ENCODE assay signal across 25 cellular contexts in the genomic region with DNA sequence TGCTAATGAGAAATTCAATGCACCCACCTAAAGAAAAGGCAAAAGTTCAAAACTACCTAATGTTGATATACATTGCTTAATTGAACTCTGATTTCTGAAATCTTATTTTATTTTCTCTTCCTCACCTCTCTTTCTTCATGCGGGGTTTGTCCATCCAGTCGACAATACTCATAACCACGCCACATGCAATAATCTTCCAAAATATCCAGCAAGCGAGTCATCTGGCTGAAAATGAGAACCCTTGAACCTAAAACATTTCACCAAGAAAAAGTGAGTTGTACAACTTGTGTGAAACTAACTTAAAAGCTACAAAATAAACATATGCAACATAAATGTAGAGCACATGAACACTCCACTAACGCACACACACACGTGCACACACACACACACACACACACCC. TPM values are rescaled to one million over a fixed set of nuclear protein-coding genes. Genes with fewer than 3 reads are reported as not detected.
DNase-seq lines count a peak whose midpoint lies in the region; ATAC-seq and TF ChIP-seq lines count a peak whose summit lies in the region.
"Had no signal": no experiment of that assay in that cellular context is flagged by ENCODE, and none has a peak within 500 bp of the region (broad histone marks: within the 10 kb centered on the region; RNA-seq: fewer than 3 reads in every experiment).

No MANE protein-coding gene starts in this region.

- no peak overlapping the region for H3K27ac Mint-ChIP-seq in MCF 10A (ENCODE audit: low read depth, unreplicated experiment)
- H3K27ac Mint-ChIP-seq: dendritic cell treated with granulocyte-macrophage colony-stimulating factor and Interleukin-4, amounts not matched to agents 40 ng/mL and 50 ng/mL, for 4 days; WTC11 had no signal

- POLR2A ChIA-PET in MCF 10A (lab: Yijun Ruan, JAX): no interaction called here

- peaks cover 8% of the 10 kb centered on the region for H3K4me1 Mint-ChIP-seq in MCF 10A (ENCODE audit: insufficient read depth, unreplicated experiment)
- H3K4me1 Mint-ChIP-seq: WTC11 had no signal

- no TSS peak for BruUV-seq in MCF 10A (replicated peaks; lab: Mats Ljungman, UMichigan)

- H3K9me3 Mint-ChIP-seq in MCF 10A (ENCODE audit: unreplicated experiment): no peaks in the 10 kb centered on the region
- H3K9me3 Mint-ChIP-seq: dendritic cell treated with granulocyte-macrophage colony-stimulating factor and Interleukin-4, amounts not matched to agents 40 ng/mL and 50 ng/mL, for 4 days; WTC11 had no signal

- H3K27me3 Mint-ChIP-seq in MCF 10A (ENCODE audit: insufficient read depth, unreplicated experiment): peaks cover 23% of the 10 kb centered on the region
- H3K27me3 Mint-ChIP-seq: dendritic cell treated with granulocyte-macrophage colony-stimulating factor and Interleukin-4, amounts not matched to agents 40 ng/mL and 50 ng/mL, for 4 days had no signal

- no peaks in the 10 kb centered on the region for H3K36me3 ChIP-seq in breast epithelium
- H3K36me3 ChIP-seq: gastrocnemius medialis had no signal

- H3K27me3 ChIP-seq in breast epithelium (no peaks in the 10 kb centered on the region), dorsolateral prefrontal cortex (peaks cover 0 to 42% (median 4%) of the 10 kb centered on the region in 45 donors)
- H3K27me3 ChIP-seq: gastrocnemius medialis, tibial artery had no signal

- peak; percentile 46; the same call in 2 of the 3 replicates for ATAC-seq in SK-N-SH treated with all-trans-retinoic acid at 6 μM for 48 hours
- ATAC-seq in HG03460 (IDR thresholded peaks at IDR 0.05; ENCODE audit: unreplicated experiment): no peak
- ATAC-seq: gastrocnemius medialis; K562; lower lobe of right lung; psoas muscle; stimulated activated naive CD8-positive, alpha-beta T cell treated with anti-CD3 and anti-CD28 coated beads, Interleukin-15, Interleukin-2, amounts not matched to agents 100 U/mL and 50 U/mL, for 24 hours; WTC11 had no signal

- TF ChIP-seq CTCF in MCF 10A (IDR thresholded peaks at IDR 0.05; ENCODE audit: unreplicated experiment) (no peak), breast epithelium (IDR thresholded peaks at IDR 0.05) (no peak), fibroblast of the aortic adventitia (IDR thresholded peaks at IDR 0.05; ENCODE audit: insufficient read depth, low read length) (no peak), dorsolateral prefrontal cortex (IDR thresholded peaks at IDR 0.05 in 54 of 56, conservative IDR thresholded peaks at IDR 0.05 in 2 of 56; ENCODE audit: low read depth in 1 of 56, partially characterized antibody in 56 of 56) (no peak)

- H3K4me3 ChIP-seq in breast epithelium: no peak overlapping the region
- no peak overlapping the region for H3K4me3 ChIP-seq in fibroblast of the aortic adventitia (ENCODE audit: low read depth, low read length)
- H3K4me3 ChIP-seq in dorsolateral prefrontal cortex: no peak overlapping the region
- H3K4me3 ChIP-seq: gastrocnemius medialis, K562, lower lobe of right lung, psoas muscle, tibial artery had no signal

- intact Hi-C loops in MCF 10A (cut with micrococcal nuclease): no loop called here
- intact Hi-C loops in breast epithelium (cut with DNase I; ENCODE audit: low total_unique reads): no loop called here
- intact Hi-C loops in dorsolateral prefrontal cortex (cut with DNase I): no loop called here

- H3K27ac ChIP-seq in breast epithelium (no peak overlapping the region), dorsolateral prefrontal cortex (no peak overlapping the region)
- H3K27ac ChIP-seq: gastrocnemius medialis, lower lobe of right lung, psoas muscle, tibial artery had no signal

- H3K36me3 Mint-ChIP-seq in MCF 10A (ENCODE audit: insufficient read depth, unreplicated experiment): no peaks in the 10 kb centered on the region

- CTCF ChIA-PET in MCF 10A (lab: Yijun Ruan, JAX): no interaction called here

- H3K4me3 Mint-ChIP-seq in MCF 10A (ENCODE audit: unreplicated experiment): no peak overlapping the region
- H3K4me3 Mint-ChIP-seq: dendritic cell treated with granulocyte-macrophage colony-stimulating factor and Interleukin-4, amounts not matched to agents 40 ng/mL and 50 ng/mL, for 4 days; WTC11 had no signal

- DNase-seq in MCF 10A (ENCODE audit: unreplicated experiment): peak; percentile 15
- no peak for DNase-seq in breast epithelium (ENCODE audit: low spot score in 2 of 2)
- peak; percentile 46 for DNase-seq in fibroblast of the aortic adventitia (ENCODE audit: low read depth)
- DNase-seq in dorsolateral prefrontal cortex: no peak
- no peak for DNase-seq in SHP77 (lab: John Stamatoyannopoulos, UW)
- no peak for DNase-seq in NCI-H1694 (lab: John Stamatoyannopoulos, UW)
- DNase-seq: 8988T; activated CD4-positive, alpha-beta T cell treated with anti-CD3 and anti-CD28 coated beads, Interleukin-2, amount 50 U/mL, for 4 hours; activated CD8-positive, alpha-beta memory T cell treated with anti-CD3 and anti-CD28 coated beads, Interleukin-2, amount 50 U/mL, for 4 hours; C1 segment of cervical spinal cord; Calu3; gastrocnemius medialis; lower lobe of right lung; NCI-H1436 treated with DMSO at 0.1 percent for 48 hours; NCI-H526 treated with DMSO at 0.1 percent for 48 hours; psoas muscle; RPMI8226; stimulated activated CD4-positive, alpha-beta T cell treated with anti-CD3 and anti-CD28 coated beads, Interleukin-4, amount 100 ng/mL, for 1 hour; stimulated activated naive CD8-positive, alpha-beta T cell treated with anti-CD3 and anti-CD28 coated beads, Interleukin-15, Interleukin-2, amounts not matched to agents 100 U/mL and 50 U/mL, for 24 hours; tibial artery had no signal

- no peaks in the 10 kb centered on the region for H3K9me3 ChIP-seq in breast epithelium
- H3K9me3 ChIP-seq: gastrocnemius medialis, lower lobe of right lung, psoas muscle, tibial artery had no signal

- no peaks in the 10 kb centered on the region for H3K4me1 ChIP-seq in breast epithelium
- H3K4me1 ChIP-seq: gastrocnemius medialis, lower lobe of right lung, psoas muscle, tibial artery had no signal

- TF ChIP-seq POLR2A in breast epithelium (IDR thresholded peaks at IDR 0.05): no peak

TF ChIP-seq in SK-N-SH treated with all-trans-retinoic acid at 6 μM for 48 hours, 23 proteins besides CTCF, POLR2A, EP300 and RAD21 (continues in another document):
- TF ChIP-seq ZNF565 (CRISPR knock-in tag; conservative IDR thresholded peaks at IDR 0.05; ENCODE audit: low read depth) (no peak), PPARA (CRISPR knock-in tag; IDR thresholded peaks at IDR 0.05; ENCODE audit: borderline replicate concordance) (no peak), ARNTL (CRISPR knock-in tag; IDR thresholded peaks at IDR 0.05; ENCODE audit: borderline replicate concordance, low read depth) (no peak), RARB (CRISPR knock-in tag; IDR thresholded peaks at IDR 0.05) (no peak), OSR1 (CRISPR knock-in tag; IDR thresholded peaks at IDR 0.05) (no peak), ZFP3 (CRISPR knock-in tag; IDR thresholded peaks at IDR 0.05) (no peak), ZNF70 (CRISPR knock-in tag; IDR thresholded peaks at IDR 0.05) (no peak), GLIS3 (CRISPR knock-in tag; IDR thresholded peaks at IDR 0.05) (no peak), TOX (CRISPR knock-in tag; IDR thresholded peaks at IDR 0.05; ENCODE audit: borderline replicate concordance) (no peak), SNAI2 (CRISPR knock-in tag; IDR thresholded peaks at IDR 0.05) (no peak)
- TF ChIP-seq, protein P1, sequence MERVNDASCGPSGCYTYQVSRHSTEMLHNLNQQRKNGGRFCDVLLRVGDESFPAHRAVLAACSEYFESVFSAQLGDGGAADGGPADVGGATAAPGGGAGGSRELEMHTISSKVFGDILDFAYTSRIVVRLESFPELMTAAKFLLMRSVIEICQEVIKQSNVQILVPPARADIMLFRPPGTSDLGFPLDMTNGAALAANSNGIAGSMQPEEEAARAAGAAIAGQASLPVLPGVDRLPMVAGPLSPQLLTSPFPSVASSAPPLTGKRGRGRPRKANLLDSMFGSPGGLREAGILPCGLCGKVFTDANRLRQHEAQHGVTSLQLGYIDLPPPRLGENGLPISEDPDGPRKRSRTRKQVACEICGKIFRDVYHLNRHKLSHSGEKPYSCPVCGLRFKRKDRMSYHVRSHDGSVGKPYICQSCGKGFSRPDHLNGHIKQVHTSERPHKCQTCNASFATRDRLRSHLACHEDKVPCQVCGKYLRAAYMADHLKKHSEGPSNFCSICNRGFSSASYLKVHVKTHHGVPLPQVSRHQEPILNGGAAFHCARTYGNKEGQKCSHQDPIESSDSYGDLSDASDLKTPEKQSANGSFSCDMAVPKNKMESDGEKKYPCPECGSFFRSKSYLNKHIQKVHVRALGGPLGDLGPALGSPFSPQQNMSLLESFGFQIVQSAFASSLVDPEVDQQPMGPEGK (CRISPR knock-in tag; IDR thresholded peaks at IDR 0.05; ENCODE audit: borderline replicate concordance): no peak
- TF ChIP-seq, protein P2, sequence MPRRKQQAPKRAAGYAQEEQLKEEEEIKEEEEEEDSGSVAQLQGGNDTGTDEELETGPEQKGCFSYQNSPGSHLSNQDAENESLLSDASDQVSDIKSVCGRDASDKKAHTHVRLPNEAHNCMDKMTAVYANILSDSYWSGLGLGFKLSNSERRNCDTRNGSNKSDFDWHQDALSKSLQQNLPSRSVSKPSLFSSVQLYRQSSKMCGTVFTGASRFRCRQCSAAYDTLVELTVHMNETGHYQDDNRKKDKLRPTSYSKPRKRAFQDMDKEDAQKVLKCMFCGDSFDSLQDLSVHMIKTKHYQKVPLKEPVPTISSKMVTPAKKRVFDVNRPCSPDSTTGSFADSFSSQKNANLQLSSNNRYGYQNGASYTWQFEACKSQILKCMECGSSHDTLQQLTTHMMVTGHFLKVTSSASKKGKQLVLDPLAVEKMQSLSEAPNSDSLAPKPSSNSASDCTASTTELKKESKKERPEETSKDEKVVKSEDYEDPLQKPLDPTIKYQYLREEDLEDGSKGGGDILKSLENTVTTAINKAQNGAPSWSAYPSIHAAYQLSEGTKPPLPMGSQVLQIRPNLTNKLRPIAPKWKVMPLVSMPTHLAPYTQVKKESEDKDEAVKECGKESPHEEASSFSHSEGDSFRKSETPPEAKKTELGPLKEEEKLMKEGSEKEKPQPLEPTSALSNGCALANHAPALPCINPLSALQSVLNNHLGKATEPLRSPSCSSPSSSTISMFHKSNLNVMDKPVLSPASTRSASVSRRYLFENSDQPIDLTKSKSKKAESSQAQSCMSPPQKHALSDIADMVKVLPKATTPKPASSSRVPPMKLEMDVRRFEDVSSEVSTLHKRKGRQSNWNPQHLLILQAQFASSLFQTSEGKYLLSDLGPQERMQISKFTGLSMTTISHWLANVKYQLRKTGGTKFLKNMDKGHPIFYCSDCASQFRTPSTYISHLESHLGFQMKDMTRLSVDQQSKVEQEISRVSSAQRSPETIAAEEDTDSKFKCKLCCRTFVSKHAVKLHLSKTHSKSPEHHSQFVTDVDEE (CRISPR knock-in tag; IDR thresholded peaks at IDR 0.05): no peak

RNA-seq across cellular contexts. Expression of a gene that starts 26.7 kb away (rescaled TPM):
- 1.7 and 2.0 TPM in 2 replicates for total RNA-seq in MCF 10A (2022)
- 10 to 100 TPM; 29.5 to 34.4 (median 33.4) TPM for total RNA-seq in breast epithelium
- 62.5 and 110 TPM in 2 replicates for total RNA-seq in fibroblast of the aortic adventitia (ENCODE audit: low replicate concordance)
- 10 to 100 TPM; 27.0 to 58.4 (median 44.4) TPM for total RNA-seq in dorsolateral prefrontal cortex

RNA-seq across cellular contexts. Expression of a gene that starts 43.4 kb away (rescaled TPM):
- total RNA-seq in MCF 10A (2022) (25.3 and 26.8 TPM in 2 replicates), breast epithelium (10 to 100 TPM; 16.7 to 22.1 (median 17.4) TPM), fibroblast of the aortic adventitia (ENCODE audit: low replicate concordance) (11.4 and 24.2 TPM in 2 replicates), dorsolateral prefrontal cortex (10 to 100 TPM; 23.0 to 59.1 (median 44.3) TPM)

Comparison
In these comparisons a context has a peak if more than half of its experiments do, and no peak if none do; other contexts are left out.
1. DNase-seq: peak in MCF 10A (single experiment) and fibroblast of the aortic adventitia (single experiment); none in breast epithelium (0 of 2), dorsolateral prefrontal cortex (0 of 10), SHP77 (0 of 2) and NCI-H1694 (single experiment).